ENCODE assay signal across 15 cellular contexts in the genomic region with DNA sequence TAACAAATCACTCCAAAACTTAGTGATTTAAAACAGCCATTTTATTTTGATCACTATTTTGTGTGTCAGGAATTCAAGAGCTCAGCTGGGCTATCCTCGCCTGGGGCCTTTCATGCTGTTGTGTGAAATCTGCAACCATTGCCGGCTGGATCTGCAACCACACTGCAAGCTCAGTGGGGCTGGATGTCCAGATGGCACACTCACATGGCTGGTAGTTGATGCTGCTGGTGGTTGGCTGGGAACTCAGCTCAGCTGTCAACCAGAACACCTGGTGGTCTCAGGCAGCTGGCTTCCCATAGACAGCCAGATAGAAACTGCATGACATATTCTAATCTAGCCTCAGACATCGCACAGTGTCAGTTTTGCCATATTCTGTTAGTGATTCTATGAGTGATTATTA. TPM values are rescaled to one million over a fixed set of nuclear protein-coding genes. Genes with fewer than 3 reads are reported as not detected.
DNase-seq lines count a peak whose midpoint lies in the region; ATAC-seq and TF ChIP-seq lines count a peak whose summit lies in the region.
"Had no signal": no experiment of that assay in that cellular context is flagged by ENCODE, and none has a peak within 500 bp of the region (broad histone marks: within the 10 kb centered on the region; RNA-seq: fewer than 3 reads in every experiment).

No MANE protein-coding gene starts in this region.

- no peak overlapping the region for H3K4me3 Mint-ChIP-seq in CD4-positive, alpha-beta T cell
- H3K4me3 Mint-ChIP-seq in activated CD4-positive, alpha-beta T cell treated with anti-CD3 and anti-CD28 coated beads for 36 hours: no peak overlapping the region
- H3K4me3 Mint-ChIP-seq: activated CD8-positive, alpha-beta T cell treated with anti-CD3 and anti-CD28 coated beads, Interleukin-2, amount 10 ng/mL, durations not matched to agents 7 days and 5 days; activated naive CD8-positive, alpha-beta T cell treated with anti-CD3 and anti-CD28 coated beads, Interleukin-2, amount 50 U/mL, for 24 hours; B cell had no signal

- no peak for TF ChIP-seq POLR2A in suprapubic skin (IDR thresholded peaks at IDR 0.05)

- intact Hi-C loops in CD4-positive, alpha-beta T cell (cut with DNase I, micrococcal nuclease): no loop called here
- intact Hi-C loops in activated CD4-positive, alpha-beta T cell treated with anti-CD3 and anti-CD28 coated beads for 36 hours (cut with DNase I, micrococcal nuclease): no loop called here

- H3K27ac ChIP-seq in CD4-positive, alpha-beta T cell (ENCODE audit: low read depth, low read length): no peak overlapping the region
- H3K27ac ChIP-seq in suprapubic skin: no peak overlapping the region
- H3K27ac ChIP-seq: upper lobe of right lung had no signal

- CTCF ChIA-PET in CD4-positive, alpha-beta T cell (lab: Charles Lee): no interaction called here
- CTCF ChIA-PET in activated CD4-positive, alpha-beta T cell treated with anti-CD3 and anti-CD28 coated beads for 36 hours (lab: Charles Lee): interaction anchor here (0.9 kb wide), 1 partner anchor 119 kb away, joined by 3 read pairs; no protein-coding TSS in a partner anchor

- no peaks in the 10 kb centered on the region for H3K27me3 Mint-ChIP-seq in CD4-positive, alpha-beta T cell
- H3K27me3 Mint-ChIP-seq in activated CD4-positive, alpha-beta T cell treated with anti-CD3 and anti-CD28 coated beads for 36 hours: no peaks in the 10 kb centered on the region
- H3K27me3 Mint-ChIP-seq: activated naive CD8-positive, alpha-beta T cell treated with anti-CD3 and anti-CD28 coated beads, Interleukin-2, amount 50 U/mL, for 24 hours; B cell had no signal

- ATAC-seq in GM18502 (IDR thresholded peaks at IDR 0.05; ENCODE audit: poor library complexity, unreplicated experiment) (peak; percentile 48), GM21526 (IDR thresholded peaks at IDR 0.05; ENCODE audit: low FRiP score, unreplicated experiment) (peak; percentile 69), HG03354 (IDR thresholded peaks at IDR 0.05; ENCODE audit: poor library complexity, severe bottlenecking, unreplicated experiment) (peak; percentile 96), omental fat pad (ENCODE audit: low FRiP score) (no peak)
- no peak for ATAC-seq in CD4-positive, alpha-beta T cell (ENCODE audit: poor library complexity)
- ATAC-seq in activated CD4-positive, alpha-beta T cell treated with anti-CD3 and anti-CD28 coated beads for 36 hours: no peak
- ATAC-seq: activated CD8-positive, alpha-beta T cell treated with anti-CD3 and anti-CD28 coated beads, Interleukin-2, amount 10 ng/mL, durations not matched to agents 7 days and 5 days; activated naive CD8-positive, alpha-beta T cell treated with anti-CD3 and anti-CD28 coated beads, Interleukin-2, amount 50 U/mL, for 24 hours; upper lobe of right lung had no signal

- TF ChIP-seq EP300 in suprapubic skin (IDR thresholded peaks at IDR 0.05): no peak

- peaks cover 5% of the 10 kb centered on the region for H3K4me1 ChIP-seq in suprapubic skin

- H3K4me3 ChIP-seq in suprapubic skin: no peak overlapping the region
- H3K4me3 ChIP-seq: lung, upper lobe of right lung had no signal

- no peak for TF ChIP-seq CTCF in CD4-positive, alpha-beta T cell (IDR thresholded peaks at IDR 0.05)
- TF ChIP-seq CTCF in suprapubic skin (IDR thresholded peaks at IDR 0.05): no peak
- TF ChIP-seq CTCF in omental fat pad (IDR thresholded peaks at IDR 0.05): no peak

- DNase-seq in SHP77 (lab: John Stamatoyannopoulos, UW) (peak; percentile 47 to 69), suprapubic skin (ENCODE audit: low spot score in 2 of 2) (no peak), omental fat pad (ENCODE audit: low spot score) (no peak)
- no peak for DNase-seq in CD4-positive, alpha-beta T cell
- DNase-seq in activated CD4-positive, alpha-beta T cell treated with anti-CD3 and anti-CD28 coated beads for 36 hours: no peak
- DNase-seq: activated CD8-positive, alpha-beta T cell treated with anti-CD3 and anti-CD28 coated beads, Interleukin-2, amount 10 ng/mL, durations not matched to agents 7 days and 5 days; activated naive CD8-positive, alpha-beta T cell treated with anti-CD3 and anti-CD28 coated beads, Interleukin-2, amount 50 U/mL, for 24 hours; dermis blood vessel endothelial cell; NCI-H2107; upper lobe of right lung had no signal

- H3K36me3 ChIP-seq in suprapubic skin: peaks cover 7% of the 10 kb centered on the region

- POLR2A ChIA-PET in CD4-positive, alpha-beta T cell (lab: Charles Lee): no interaction called here
- POLR2A ChIA-PET in activated CD4-positive, alpha-beta T cell treated with anti-CD3 and anti-CD28 coated beads for 36 hours (lab: Charles Lee): no interaction called here

- H3K36me3 Mint-ChIP-seq in CD4-positive, alpha-beta T cell (ENCODE audit: low read depth): peaks cover 17% of the 10 kb centered on the region
- peaks cover 20% of the 10 kb centered on the region for H3K36me3 Mint-ChIP-seq in activated CD4-positive, alpha-beta T cell treated with anti-CD3 and anti-CD28 coated beads for 36 hours (ENCODE audit: low read depth)

- no peak overlapping the region for H3K27ac Mint-ChIP-seq in CD4-positive, alpha-beta T cell
- H3K27ac Mint-ChIP-seq in activated CD4-positive, alpha-beta T cell treated with anti-CD3 and anti-CD28 coated beads for 36 hours: no peak overlapping the region
- H3K27ac Mint-ChIP-seq: activated CD8-positive, alpha-beta T cell treated with anti-CD3 and anti-CD28 coated beads, Interleukin-2, amount 10 ng/mL, durations not matched to agents 7 days and 5 days; activated naive CD8-positive, alpha-beta T cell treated with anti-CD3 and anti-CD28 coated beads, Interleukin-2, amount 50 U/mL, for 24 hours; B cell had no signal

- 88% methylated on average over 3 of the region's 3 CpGs for WGBS in suprapubic skin

- no peaks in the 10 kb centered on the region for H3K9me3 Mint-ChIP-seq in CD4-positive, alpha-beta T cell
- no peaks in the 10 kb centered on the region for H3K9me3 Mint-ChIP-seq in activated CD4-positive, alpha-beta T cell treated with anti-CD3 and anti-CD28 coated beads for 36 hours (ENCODE audit: low read depth)
- H3K9me3 Mint-ChIP-seq: activated naive CD8-positive, alpha-beta T cell treated with anti-CD3 and anti-CD28 coated beads, Interleukin-2, amount 50 U/mL, for 24 hours had no signal

- peaks cover 22% of the 10 kb centered on the region for H3K4me1 Mint-ChIP-seq in CD4-positive, alpha-beta T cell (ENCODE audit: low read depth)
- H3K4me1 Mint-ChIP-seq in activated CD4-positive, alpha-beta T cell treated with anti-CD3 and anti-CD28 coated beads for 36 hours: peaks cover 22% of the 10 kb centered on the region

- no peaks in the 10 kb centered on the region for H3K27me3 ChIP-seq in CD4-positive, alpha-beta T cell (ENCODE audit: control insufficient read depth, insufficient read depth, low read length)
- no peaks in the 10 kb centered on the region for H3K27me3 ChIP-seq in suprapubic skin
- H3K27me3 ChIP-seq: upper lobe of right lung had no signal

- no peaks in the 10 kb centered on the region for H3K9me3 ChIP-seq in CD4-positive, alpha-beta T cell (ENCODE audit: control insufficient read depth, low read length)
- no peaks in the 10 kb centered on the region for H3K9me3 ChIP-seq in suprapubic skin
- H3K9me3 ChIP-seq: upper lobe of right lung had no signal

RNA-seq across cellular contexts. Expression of a gene that starts 30.6 kb away (rescaled TPM):
- total RNA-seq in CD4-positive, alpha-beta T cell: under 1 TPM; 0.50 to 0.71 TPM
- total RNA-seq in suprapubic skin (1 to 10 TPM in 3 of 4 donors, under 1 TPM in 1; 0.72 to 8.4 (median 3.1) TPM), omental fat pad (10 to 100 TPM in 1 of 4 donors, 1 to 10 TPM in 2, not detected in 1; 1.6 to 16.2 (median 4.9) TPM)
- total RNA-seq in activated CD4-positive, alpha-beta T cell treated with anti-CD3 and anti-CD28 coated beads for 36 hours: 10 to 100 TPM in 1 of 2 experiments, 1 to 10 TPM in 1; 8.8 to 10.1 TPM

Comparison
In these comparisons a context has a peak if more than half of its experiments do, and no peak if none do; other contexts are left out.
1. ATAC-seq: peak in GM18502 (single experiment), GM21526 (single experiment) and HG03354 (single experiment); none in CD4-positive, alpha-beta T cell (single experiment), activated CD4-positive, alpha-beta T cell treated with anti-CD3 and anti-CD28 coated beads for 36 hours (single experiment) and omental fat pad (single experiment).
2. DNase-seq: peak in SHP77 (2 of 2); none in CD4-positive, alpha-beta T cell (0 of 10), suprapubic skin (0 of 2), activated CD4-positive, alpha-beta T cell treated with anti-CD3 and anti-CD28 coated beads for 36 hours (single experiment) and omental fat pad (single experiment).